In genomic region chr22:22260586-22260985, GRCh38 we compare ENCODE assay signal across 4 cellular contexts. TPM values are rescaled to one million over a fixed set of nuclear protein-coding genes. Genes with fewer than 3 reads are reported as not detected.
"Had no signal": no experiment of that assay in that cellular context is flagged by ENCODE, and none has a peak within 500 bp of the region (broad histone marks: within the 10 kb centered on the region; RNA-seq: fewer than 3 reads in every experiment).

No MANE protein-coding gene starts in this region.

RNA-seq across cellular contexts. Expression of gene VPREB1, which starts 16.0 kb away (rescaled TPM):
- total RNA-seq: HepG2, HT-29, HT1080, IMR-90 had no signal
- polyA plus RNA-seq: HepG2, IMR-90 had no signal
